In genomic region chr5:113612060-113612496, GRCh38 we compare ENCODE assay signal across 8 cellular contexts.
A peak's percentile ranks its signal among the peaks of the same experiment; 100 is the strongest.
DNase-seq lines count a peak whose midpoint lies in the region; ATAC-seq, FAIRE-seq and TF ChIP-seq lines count a peak whose summit lies in the region.

No MANE protein-coding gene starts in this region.

- DNase-seq in DMS 273 (lab: John Stamatoyannopoulos, UW; ENCODE audit: unreplicated experiment) (peak; percentile 52), DMS 273 treated with DMSO at 0.1 percent for 48 hours (lab: John Stamatoyannopoulos, UW) (no peak), SK-N-MC (ENCODE audit: low read depth, low spot score) (peak; percentile 14), fibroblast of lung (ENCODE audit: low read depth in 2 of 2) (peak; percentile 33 to 57), pancreas (no peak)
- no peak for DNase-seq in stimulated activated naive CD4-positive, alpha-beta T cell treated with Interleukin-2 at 50 U/mL for 16 hours (lab: John Stamatoyannopoulos, UW)

- intact Hi-C loops in pancreas (cut with DNase I), result loop anchor here in 1 of 3 donors (10.0 kb wide), 1 partner anchor 843 kb away; no protein-coding TSS in a partner anchor

- H3K4me1 ChIP-seq in fibroblast of lung (ENCODE audit: control insufficient read depth, extremely low read depth, insufficient read depth, low read length) (no peaks in the 10 kb centered on the region), pancreas (no peaks in the 10 kb centered on the region)

- no peaks in the 10 kb centered on the region for H3K27me3 ChIP-seq in fibroblast of lung (ENCODE audit: control insufficient read depth, insufficient read depth, low read length)
- no peaks in the 10 kb centered on the region for H3K27me3 ChIP-seq in pancreas

- H3K27ac ChIP-seq in SK-N-MC (no peak overlapping the region), fibroblast of lung (ENCODE audit: insufficient read depth, low read length) (no peak overlapping the region), pancreas (no peak overlapping the region)

- 1% methylated on average over 4 of the region's 4 CpGs for WGBS in pancreas, 2 donors

- H3K9ac ChIP-seq in SK-N-MC (ENCODE audit: insufficient read length) (no peak overlapping the region), fibroblast of lung (ENCODE audit: insufficient read depth, low read length) (no peak overlapping the region)

- ATAC-seq in GM19468 (IDR thresholded peaks at IDR 0.05; ENCODE audit: extremely low read depth, unreplicated experiment) (peak; percentile 58), HG03571 (IDR thresholded peaks at IDR 0.05; ENCODE audit: unreplicated experiment) (peak; percentile 89), pancreas (peak in 3 of 4 donors; percentile 81 to 92 (median 85))

- no peaks in the 10 kb centered on the region for H3K79me2 ChIP-seq in fibroblast of lung (ENCODE audit: control insufficient read depth, insufficient read depth, low read length)

- no peak overlapping the region for H3K4me2 ChIP-seq in fibroblast of lung (ENCODE audit: extremely low read depth, insufficient read depth, low read length)

- no peak overlapping the region for H2AFZ ChIP-seq in fibroblast of lung (ENCODE audit: low read length)

- H3K4me3 ChIP-seq in SK-N-MC (no peak overlapping the region), fibroblast of lung (replicated peaks in 1 of 4; ENCODE audit: control extremely low read depth in 1 of 4, insufficient read depth in 1 of 4, low read depth in 3 of 4, low read length in 4 of 4) (no peak overlapping the region), pancreas (no peak overlapping the region)

- TF ChIP-seq CTCF in fibroblast of lung (conservative IDR thresholded peaks at IDR 0.05 in 1 of 2, IDR thresholded peaks at IDR 0.05 in 1 of 2; ENCODE audit: low read depth in 1 of 2, low read length in 2 of 2), result peak in 1 of 2 donors; percentile 47
- peak in 3 of 4 donors; percentile 31 to 67 (median 55) for TF ChIP-seq CTCF in pancreas (IDR thresholded peaks at IDR 0.05)

- no peaks in the 10 kb centered on the region for H4K20me1 ChIP-seq in fibroblast of lung (ENCODE audit: control insufficient read depth, extremely low read depth, insufficient read depth, low read length)

- FAIRE-seq in pancreas (lab: Jason Lieb, UNC), result peak; percentile 87

- no peaks in the 10 kb centered on the region for H3K9me3 ChIP-seq in SK-N-MC (ENCODE audit: low read depth, low read length)
- no peaks in the 10 kb centered on the region for H3K9me3 ChIP-seq in fibroblast of lung (ENCODE audit: control insufficient read depth, insufficient read depth, low read depth, low read length)
- no peaks in the 10 kb centered on the region for H3K9me3 ChIP-seq in pancreas

- H3K36me3 ChIP-seq in SK-N-MC (ENCODE audit: insufficient read depth, low read length) (no peaks in the 10 kb centered on the region), fibroblast of lung (ENCODE audit: control insufficient read depth, insufficient read depth, low read length) (no peaks in the 10 kb centered on the region), pancreas (no peaks in the 10 kb centered on the region)

Comparison
In these comparisons a context has a peak if more than half of its experiments do, and no peak if none do; other contexts are left out.
1. DNase-seq: peak in DMS 273 (single experiment), SK-N-MC (single experiment) and fibroblast of lung (2 of 2); none in DMS 273 treated with DMSO at 0.1 percent for 48 hours (single experiment), pancreas (0 of 6) and stimulated activated naive CD4-positive, alpha-beta T cell treated with Interleukin-2 at 50 U/mL for 16 hours (single experiment).
2. Peak in every context shown above with its lines, with median percentiles within 50 percentile points of each other: ATAC-seq.